Comparison of ENCODE assay signal across 29 cellular contexts in genomic region chr3:121720163-121720562, GRCh38. TPM values are rescaled to one million over a fixed set of nuclear protein-coding genes. Genes with fewer than 3 reads are reported as not detected.
DNase-seq lines count a peak whose midpoint lies in the region; ATAC-seq and TF ChIP-seq lines count a peak whose summit lies in the region.
"Had no signal": no experiment of that assay in that cellular context is flagged by ENCODE, and none has a peak within 500 bp of the region (broad histone marks: within the 10 kb centered on the region; RNA-seq: fewer than 3 reads in every experiment).

No MANE protein-coding gene starts in this region.

- H3K36me3 ChIP-seq in CD8-positive, alpha-beta T cell (ENCODE audit: insufficient read depth, low read length), result peaks cover 14% of the 10 kb centered on the region

- intact Hi-C loops in Right ventricle myocardium inferior (cut with DNase I), result no loop called here
- intact Hi-C loops in right cardiac atrium (cut with DNase I), result no loop called here
- intact Hi-C loops in CD8-positive, alpha-beta T cell (cut with DNase I, micrococcal nuclease), result no loop called here

- TF ChIP-seq CTCF in CD8-positive, alpha-beta T cell (IDR thresholded peaks at IDR 0.05), result no peak

- no peak overlapping the region for H3K4me3 ChIP-seq in right cardiac atrium (ENCODE audit: low read length)
- no peak overlapping the region for H3K4me3 ChIP-seq in CD8-positive, alpha-beta T cell (ENCODE audit: low read depth, low read length)
- H3K4me3 ChIP-seq: BLaER1 treated with 17β-estradiol and CSF1 and Interleukin-3, amounts not matched to agents 10 nM and 100 nM; K562; MG63; PC-9 had no signal

- no peak for DNase-seq in Right ventricle myocardium inferior (ENCODE audit: missing footprints)
- DNase-seq in right cardiac atrium, result no peak
- DNase-seq in CD8-positive, alpha-beta T cell, result no peak
- DNase-seq in LHCN-M2 (ENCODE audit: low read depth), result peak; percentile 19
- DNase-seq in central memory CD8-positive, alpha-beta T cell (ENCODE audit: low spot score in 2 of 2), result no peak
- no peak for DNase-seq in naive thymus-derived CD8-positive, alpha-beta T cell
- no peak for DNase-seq in NCI-H128 (lab: John Stamatoyannopoulos, UW; ENCODE audit: unreplicated experiment)
- DNase-seq: AML-193; CD4-positive, alpha-beta memory T cell; DMS 273 treated with DMSO at 0.1 percent for 48 hours; DMS79; EL; GDM1; HCEC 1CT; Kasumi-1; MG63; NCI-H1105 treated with DMSO at 0.1 percent for 48 hours; NCI-H2029; NCI-H446 treated with DMSO at 0.1 percent for 48 hours; NCI-H526; NCI-H82; NK-92 treated with Interleukin-12 subunit alpha and Interleukin-12 subunit beta, amount 100 ng/mL, for 24 hours; PC-9; RPMI8226; SHP77 had no signal

- POLR2A ChIA-PET in CD8-positive, alpha-beta T cell (lab: Charles Lee), result no interaction called here
- POLR2A ChIA-PET in naive thymus-derived CD8-positive, alpha-beta T cell (lab: Charles Lee), result interaction anchor here (0.5 kb wide), 1 partner anchor 173 kb away, joined by 5 read pairs; no protein-coding TSS in a partner anchor

- H3K27ac Mint-ChIP-seq in CD8-positive, alpha-beta T cell, result peak overlapping the region; percentile 19
- H3K27ac Mint-ChIP-seq in central memory CD8-positive, alpha-beta T cell (ENCODE audit: low read depth), result peak overlapping the region; percentile 29
- H3K27ac Mint-ChIP-seq in naive thymus-derived CD8-positive, alpha-beta T cell, result peak overlapping the region in 4 of 10 donors; percentile 27 to 68 (median 36)

- ATAC-seq in Right ventricle myocardium inferior (peak; percentile 31), right cardiac atrium (no peak), GM18517 (IDR thresholded peaks at IDR 0.05; ENCODE audit: unreplicated experiment) (no peak)
- ATAC-seq in CD8-positive, alpha-beta T cell, result no peak
- no peak for ATAC-seq in central memory CD8-positive, alpha-beta T cell (replicated peaks; ENCODE audit: extremely low read depth, poor library complexity, severe bottlenecking)
- ATAC-seq in naive thymus-derived CD8-positive, alpha-beta T cell, result no peak
- ATAC-seq: K562 had no signal

- H3K4me3 Mint-ChIP-seq in CD8-positive, alpha-beta T cell, result no peak overlapping the region
- H3K4me3 Mint-ChIP-seq in central memory CD8-positive, alpha-beta T cell, result no peak overlapping the region
- H3K4me3 Mint-ChIP-seq in naive thymus-derived CD8-positive, alpha-beta T cell, result no peak overlapping the region
- H3K4me3 Mint-ChIP-seq: CD4-positive, alpha-beta memory T cell had no signal

- no peaks in the 10 kb centered on the region for H3K27me3 Mint-ChIP-seq in CD8-positive, alpha-beta T cell (ENCODE audit: low read depth)
- no peaks in the 10 kb centered on the region for H3K27me3 Mint-ChIP-seq in central memory CD8-positive, alpha-beta T cell
- no peaks in the 10 kb centered on the region for H3K27me3 Mint-ChIP-seq in naive thymus-derived CD8-positive, alpha-beta T cell
- H3K27me3 Mint-ChIP-seq: CD4-positive, alpha-beta memory T cell had no signal

- CTCF ChIA-PET in CD8-positive, alpha-beta T cell (lab: Charles Lee), result no interaction called here

- H3K27ac ChIP-seq in right cardiac atrium (ENCODE audit: low read length), result no peak overlapping the region
- H3K27ac ChIP-seq in CD8-positive, alpha-beta T cell (ENCODE audit: low read depth, low read length), result no peak overlapping the region
- H3K27ac ChIP-seq: BLaER1 treated with 17β-estradiol and CSF1 and Interleukin-3, amounts not matched to agents 10 nM and 100 nM; PC-9 had no signal

- H3K36me3 Mint-ChIP-seq in CD8-positive, alpha-beta T cell, result peaks cover 78% of the 10 kb centered on the region
- H3K36me3 Mint-ChIP-seq in central memory CD8-positive, alpha-beta T cell (ENCODE audit: insufficient read depth), result peaks cover 61% of the 10 kb centered on the region
- peaks cover 35 to 82% (median 52%) of the 10 kb centered on the region in 3 donors for H3K36me3 Mint-ChIP-seq in naive thymus-derived CD8-positive, alpha-beta T cell

- no peaks in the 10 kb centered on the region for H3K4me1 ChIP-seq in right cardiac atrium (ENCODE audit: control insufficient read depth, insufficient read depth, low read length)
- H3K4me1 ChIP-seq in CD8-positive, alpha-beta T cell (ENCODE audit: insufficient read depth, low read length), result peaks cover 12% of the 10 kb centered on the region

- peaks cover 19% of the 10 kb centered on the region for H3K4me1 Mint-ChIP-seq in CD8-positive, alpha-beta T cell (ENCODE audit: low read depth)
- peaks cover 19% of the 10 kb centered on the region for H3K4me1 Mint-ChIP-seq in central memory CD8-positive, alpha-beta T cell
- peaks cover 11 to 20% (median 19%) of the 10 kb centered on the region in 4 donors for H3K4me1 Mint-ChIP-seq in naive thymus-derived CD8-positive, alpha-beta T cell

- no peaks in the 10 kb centered on the region for H3K27me3 ChIP-seq in right cardiac atrium (ENCODE audit: control insufficient read depth, insufficient read depth)
- no peaks in the 10 kb centered on the region for H3K27me3 ChIP-seq in CD8-positive, alpha-beta T cell (ENCODE audit: insufficient read depth, low read length)
- H3K27me3 ChIP-seq: BLaER1 treated with 17β-estradiol and CSF1 and Interleukin-3, amounts not matched to agents 10 nM and 100 nM; MG63 had no signal

- no peaks in the 10 kb centered on the region for H3K9me3 ChIP-seq in right cardiac atrium (ENCODE audit: control insufficient read depth, low read length)
- no peaks in the 10 kb centered on the region for H3K9me3 ChIP-seq in CD8-positive, alpha-beta T cell (ENCODE audit: low read length)
- H3K9me3 ChIP-seq: MG63 had no signal

- H3K9me3 Mint-ChIP-seq in CD8-positive, alpha-beta T cell, result no peaks in the 10 kb centered on the region
- H3K9me3 Mint-ChIP-seq in central memory CD8-positive, alpha-beta T cell, result no peaks in the 10 kb centered on the region
- peaks cover 0 to 6% (median 0%) of the 10 kb centered on the region in 9 donors for H3K9me3 Mint-ChIP-seq in naive thymus-derived CD8-positive, alpha-beta T cell
- H3K9me3 Mint-ChIP-seq: CD4-positive, alpha-beta memory T cell had no signal

RNA-seq across cellular contexts. Expression of gene GOLGB1, which starts 29.4 kb away (rescaled TPM):
- total RNA-seq in Right ventricle myocardium inferior (47.5 TPM), right cardiac atrium (10 to 100 TPM; 52.8 to 60.8 (median 58.4) TPM), LHCN-M2 (2014; rRNA removed) (17.4 and 23.1 TPM in 2 replicates)
- polyA plus RNA-seq in right cardiac atrium, result 19.8 TPM
- 10 to 100 TPM; 47.4 to 53.9 TPM for total RNA-seq in CD8-positive, alpha-beta T cell
- polyA plus RNA-seq in LHCN-M2 (2012), result 6.0 TPM
- 10 to 100 TPM; 36.4 to 38.4 TPM for total RNA-seq in naive thymus-derived CD8-positive, alpha-beta T cell
- polyA plus RNA-seq in naive thymus-derived CD8-positive, alpha-beta T cell, result 1 to 10 TPM; 1.7 to 8.2 (median 2.8) TPM

RNA-seq across cellular contexts. Expression of gene HCLS1, which starts 59.5 kb away (rescaled TPM):
- 13.9 TPM for total RNA-seq in Right ventricle myocardium inferior
- 10 to 100 TPM; 19.9 to 25.9 (median 23.1) TPM for total RNA-seq in right cardiac atrium
- polyA plus RNA-seq in right cardiac atrium, result 12.3 TPM
- total RNA-seq in CD8-positive, alpha-beta T cell, result 100 to 1,000 TPM; 162 to 179 TPM
- total RNA-seq in LHCN-M2 (2014; rRNA removed), result not detected in 2 replicates
- not detected for polyA plus RNA-seq in LHCN-M2 (2012)
- total RNA-seq in naive thymus-derived CD8-positive, alpha-beta T cell, result 100 to 1,000 TPM; 340 to 355 TPM
- polyA plus RNA-seq in naive thymus-derived CD8-positive, alpha-beta T cell, result 100 to 1,000 TPM; 375 to 453 (median 402) TPM
- total RNA-seq: SK-MEL-5 had no signal

Comparison
In these comparisons a context has a peak if more than half of its experiments do, and no peak if none do; other contexts are left out.
1. RNA of gene HCLS1, which starts 59.5 kb away (total RNA-seq): 340 to 355 TPM in naive thymus-derived CD8-positive, alpha-beta T cell, 162 to 179 TPM in CD8-positive, alpha-beta T cell, 19.9 to 25.9 TPM in right cardiac atrium and 13.9 TPM in Right ventricle myocardium inferior (single experiment); not detected in LHCN-M2; every median in the first group is over 10 times any median in the second.